In the genomic region with DNA sequence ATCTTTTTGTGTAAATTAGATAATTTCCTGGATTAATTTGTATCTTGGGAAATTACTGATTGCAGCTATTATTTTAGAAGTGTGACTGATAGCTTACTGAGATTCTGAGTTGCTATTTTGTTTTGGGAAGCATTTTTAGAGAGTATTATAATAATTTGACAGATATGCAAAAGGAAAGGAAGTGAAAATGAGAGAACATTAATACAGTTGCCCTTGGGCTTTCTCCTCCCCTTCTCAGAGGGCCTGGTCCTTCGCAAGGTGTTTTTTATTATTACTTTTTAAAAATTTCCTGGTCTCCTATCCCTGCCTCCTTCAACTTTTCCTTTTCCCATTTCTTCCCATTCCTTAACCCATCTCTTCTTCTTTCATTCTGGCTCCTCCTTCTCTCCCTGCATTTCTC, we compare ENCODE assay signal across 15 cellular contexts.
"Had no signal": no experiment of that assay in that cellular context is flagged by ENCODE, and none has a peak within 500 bp of the region (broad histone marks: within the 10 kb centered on the region; RNA-seq: fewer than 3 reads in every experiment).

No MANE protein-coding gene starts in this region.

- H3K4me1 Mint-ChIP-seq: activated CD8-positive, alpha-beta memory T cell treated with anti-CD3 and anti-CD28 coated beads, Interleukin-2, amount 10 ng/mL, durations not matched to agents 7 days and 5 days had no signal

- H3K9me3 ChIP-seq: colonic mucosa, gastroesophageal sphincter had no signal

- H3K27me3 ChIP-seq: colonic mucosa, gastroesophageal sphincter had no signal

- ATAC-seq: activated CD4-positive, alpha-beta T cell treated with anti-CD3 and anti-CD28 coated beads for 36 hours; activated CD8-positive, alpha-beta memory T cell treated with anti-CD3 and anti-CD28 coated beads, Interleukin-2, amount 10 ng/mL, durations not matched to agents 7 days and 5 days; gastroesophageal sphincter; left colon; naive thymus-derived CD8-positive, alpha-beta T cell; stimulated activated effector memory CD8-positive, alpha-beta T cell treated with anti-CD3 and anti-CD28 coated beads, Interleukin-12 subunit alpha, Interleukin-12 subunit beta, amount 100 ng/mL, for 72 hours had no signal

- H3K9me3 Mint-ChIP-seq: activated CD4-positive, alpha-beta memory T cell treated with anti-CD3 and anti-CD28 coated beads for 36 hours; activated T-cell treated with anti-CD3 and anti-CD28 coated beads, Interleukin-2, amount 50 U/mL, for 24 hours; naive thymus-derived CD8-positive, alpha-beta T cell; stimulated activated effector memory CD8-positive, alpha-beta T cell treated with anti-CD3 and anti-CD28 coated beads, Interleukin-12 subunit alpha, Interleukin-12 subunit beta, amount 100 ng/mL, for 72 hours had no signal

- H3K36me3 ChIP-seq: colonic mucosa, gastroesophageal sphincter had no signal

- DNase-seq: activated CD4-positive, alpha-beta memory T cell treated with anti-CD3 and anti-CD28 coated beads for 36 hours; activated CD4-positive, alpha-beta T cell treated with anti-CD3 and anti-CD28 coated beads for 36 hours; activated CD8-positive, alpha-beta memory T cell treated with anti-CD3 and anti-CD28 coated beads, Interleukin-2, amount 10 ng/mL, durations not matched to agents 7 days and 5 days; activated effector memory CD4-positive, alpha-beta T cell treated with Interleukin-2 at 50 U/mL for 16 hours; activated naive CD4-positive, alpha-beta T cell treated with anti-CD3 and anti-CD28 coated beads, Interleukin-2, amount 50 U/mL, for 16 hours; activated T-cell treated with anti-CD3 and anti-CD28 coated beads, Interleukin-2, amount 50 U/mL, for 24 hours; colonic mucosa; left colon; naive thymus-derived CD8-positive, alpha-beta T cell; retina; stimulated activated CD4-positive, alpha-beta T cell treated with anti-CD3 and anti-CD28 coated beads, Interleukin-12 subunit alpha, Interleukin-12 subunit beta, amount 100 ng/mL, for 4 hours had no signal

- H3K27me3 Mint-ChIP-seq: activated CD4-positive, alpha-beta memory T cell treated with anti-CD3 and anti-CD28 coated beads for 36 hours; activated CD4-positive, alpha-beta T cell treated with anti-CD3 and anti-CD28 coated beads for 36 hours; activated CD8-positive, alpha-beta memory T cell treated with anti-CD3 and anti-CD28 coated beads, Interleukin-2, amount 10 ng/mL, durations not matched to agents 7 days and 5 days; activated T-cell treated with anti-CD3 and anti-CD28 coated beads, Interleukin-2, amount 50 U/mL, for 24 hours; naive thymus-derived CD8-positive, alpha-beta T cell had no signal

- H3K27ac Mint-ChIP-seq: activated CD4-positive, alpha-beta memory T cell treated with anti-CD3 and anti-CD28 coated beads for 36 hours; activated CD4-positive, alpha-beta T cell treated with anti-CD3 and anti-CD28 coated beads for 36 hours; activated CD8-positive, alpha-beta memory T cell treated with anti-CD3 and anti-CD28 coated beads, Interleukin-2, amount 10 ng/mL, durations not matched to agents 7 days and 5 days; activated T-cell treated with anti-CD3 and anti-CD28 coated beads, Interleukin-2, amount 50 U/mL, for 24 hours; stimulated activated effector memory CD8-positive, alpha-beta T cell treated with anti-CD3 and anti-CD28 coated beads, Interleukin-12 subunit alpha, Interleukin-12 subunit beta, amount 100 ng/mL, for 72 hours had no signal

- H3K4me3 ChIP-seq: colonic mucosa, gastroesophageal sphincter, lung had no signal

- H3K4me3 Mint-ChIP-seq: activated CD4-positive, alpha-beta memory T cell treated with anti-CD3 and anti-CD28 coated beads for 36 hours; activated CD4-positive, alpha-beta T cell treated with anti-CD3 and anti-CD28 coated beads for 36 hours; activated CD8-positive, alpha-beta memory T cell treated with anti-CD3 and anti-CD28 coated beads, Interleukin-2, amount 10 ng/mL, durations not matched to agents 7 days and 5 days; activated T-cell treated with anti-CD3 and anti-CD28 coated beads, Interleukin-2, amount 50 U/mL, for 24 hours; stimulated activated effector memory CD8-positive, alpha-beta T cell treated with anti-CD3 and anti-CD28 coated beads, Interleukin-12 subunit alpha, Interleukin-12 subunit beta, amount 100 ng/mL, for 72 hours had no signal

- H3K4me1 ChIP-seq: colonic mucosa, gastroesophageal sphincter had no signal

- H3K27ac ChIP-seq: colonic mucosa, gastroesophageal sphincter, VCaP had no signal
